Comparison of ENCODE assay signal across 11 cellular contexts in the genomic region with DNA sequence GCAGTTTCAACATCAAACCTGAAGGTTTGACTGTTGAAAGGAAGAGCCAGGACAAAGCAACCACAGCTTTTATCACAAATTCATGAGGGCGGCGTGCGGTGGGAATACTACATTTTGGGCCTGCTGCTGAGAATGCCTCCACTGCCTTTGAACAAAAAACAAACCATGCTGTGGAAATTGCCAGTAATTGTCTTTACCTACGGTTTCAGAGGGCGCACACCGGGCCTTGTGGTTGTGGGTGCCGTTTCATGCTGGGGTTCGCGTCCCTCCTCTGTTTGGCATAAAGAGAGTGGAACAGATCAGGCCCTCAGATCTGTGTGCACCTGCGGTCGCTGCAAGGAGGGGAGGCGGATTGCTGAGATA. TPM values are rescaled to one million over a fixed set of nuclear protein-coding genes. Genes with fewer than 3 reads are reported as not detected.
A peak's percentile ranks its signal among the peaks of the same experiment; 100 is the strongest.
DNase-seq lines count a peak whose midpoint lies in the region; ATAC-seq and TF ChIP-seq lines count a peak whose summit lies in the region.
"Had no signal": no experiment of that assay in that cellular context is flagged by ENCODE, and none has a peak within 500 bp of the region (broad histone marks: within the 10 kb centered on the region; RNA-seq: fewer than 3 reads in every experiment).

No MANE protein-coding gene starts in this region.

- no peaks in the 10 kb centered on the region for H3K27me3 ChIP-seq in CD4-positive, CD25-positive, alpha-beta regulatory T cell (ENCODE audit: control insufficient read depth, insufficient read depth, low read length)
- H3K27me3 ChIP-seq in lower lobe of right lung (ENCODE audit: low read depth): no peaks in the 10 kb centered on the region

- peak overlapping the region; percentile 70 for H3K27ac ChIP-seq in CD4-positive, CD25-positive, alpha-beta regulatory T cell (ENCODE audit: insufficient read depth, low read length, poor library complexity, severe bottlenecking)
- no peak overlapping the region for H3K27ac ChIP-seq in lower lobe of right lung
- H3K27ac ChIP-seq: epithelial cell of prostate had no signal

- H3K4me3 Mint-ChIP-seq in CD4-positive, CD25-positive, alpha-beta regulatory T cell: peak overlapping the region; percentile 34 to 81 (median 72)
- peak overlapping the region; percentile 59 for H3K4me3 Mint-ChIP-seq in activated naive CD4-positive, alpha-beta T cell treated with anti-CD3 and anti-CD28 coated beads for 36 hours

- H3K36me3 Mint-ChIP-seq in CD4-positive, CD25-positive, alpha-beta regulatory T cell: no peaks in the 10 kb centered on the region
- peaks cover 3% of the 10 kb centered on the region for H3K36me3 Mint-ChIP-seq in activated naive CD4-positive, alpha-beta T cell treated with anti-CD3 and anti-CD28 coated beads for 36 hours (ENCODE audit: low read depth)

- no peaks in the 10 kb centered on the region for H3K36me3 ChIP-seq in CD4-positive, CD25-positive, alpha-beta regulatory T cell (ENCODE audit: control insufficient read depth, insufficient read depth, low read length)
- H3K36me3 ChIP-seq in lower lobe of right lung: no peaks in the 10 kb centered on the region

- peak overlapping the region; percentile 94 to 97 (median 94) for H3K27ac Mint-ChIP-seq in CD4-positive, CD25-positive, alpha-beta regulatory T cell
- H3K27ac Mint-ChIP-seq in activated naive CD4-positive, alpha-beta T cell treated with anti-CD3 and anti-CD28 coated beads for 36 hours: peak overlapping the region; percentile 86

- H3K4me3 ChIP-seq in CD4-positive, CD25-positive, alpha-beta regulatory T cell (ENCODE audit: low read depth, low read length): no peak overlapping the region
- H3K4me3 ChIP-seq in lower lobe of right lung: no peak overlapping the region

- H3K4me1 Mint-ChIP-seq in CD4-positive, CD25-positive, alpha-beta regulatory T cell: peaks cover 9 to 87% (median 53%) of the 10 kb centered on the region in 4 donors
- H3K4me1 Mint-ChIP-seq in activated naive CD4-positive, alpha-beta T cell treated with anti-CD3 and anti-CD28 coated beads for 36 hours (ENCODE audit: low read depth): peaks cover 82% of the 10 kb centered on the region

- no peaks in the 10 kb centered on the region for H3K9me3 Mint-ChIP-seq in CD4-positive, CD25-positive, alpha-beta regulatory T cell
- no peaks in the 10 kb centered on the region for H3K9me3 Mint-ChIP-seq in activated naive CD4-positive, alpha-beta T cell treated with anti-CD3 and anti-CD28 coated beads for 36 hours

- peak; percentile 69 to 71 for ATAC-seq in CD4-positive, CD25-positive, alpha-beta regulatory T cell (ENCODE audit: low read depth in 2 of 2)
- ATAC-seq in HG02678 (IDR thresholded peaks at IDR 0.05; ENCODE audit: unreplicated experiment) (no peak), lower lobe of right lung (no peak)
- ATAC-seq: HCT116 had no signal

- peaks cover 59% of the 10 kb centered on the region for H3K4me1 ChIP-seq in CD4-positive, CD25-positive, alpha-beta regulatory T cell (ENCODE audit: control insufficient read depth, insufficient read depth, low read length, poor library complexity, severe bottlenecking)
- H3K4me1 ChIP-seq in lower lobe of right lung: no peaks in the 10 kb centered on the region

- H3K27me3 Mint-ChIP-seq in CD4-positive, CD25-positive, alpha-beta regulatory T cell: peaks cover 26% of the 10 kb centered on the region
- no peaks in the 10 kb centered on the region for H3K27me3 Mint-ChIP-seq in activated naive CD4-positive, alpha-beta T cell treated with anti-CD3 and anti-CD28 coated beads for 36 hours (ENCODE audit: low read depth)

- CTCF ChIA-PET in activated naive CD4-positive, alpha-beta T cell treated with anti-CD3 and anti-CD28 coated beads for 36 hours (lab: Charles Lee): interaction anchor here (0.9 to 8.5 kb wide), 5 partner anchors 9 to 48 kb away, joined by 3 to 61 read pairs (median 4); no protein-coding TSS in a partner anchor

- no peak for TF ChIP-seq CTCF in lower lobe of right lung (IDR thresholded peaks at IDR 0.05)

- no peaks in the 10 kb centered on the region for H3K9me3 ChIP-seq in CD4-positive, CD25-positive, alpha-beta regulatory T cell (ENCODE audit: control insufficient read depth in 2 of 2, low read length in 2 of 2)
- no peaks in the 10 kb centered on the region for H3K9me3 ChIP-seq in lower lobe of right lung

- intact Hi-C loops in activated naive CD4-positive, alpha-beta T cell treated with anti-CD3 and anti-CD28 coated beads for 36 hours (cut with micrococcal nuclease): loop anchor here (1.0 kb wide), 5 partner anchors 8 to 45 kb away; no protein-coding TSS in a partner anchor
- intact Hi-C loops in lower lobe of right lung (cut with DNase I): no loop called here

- DNase-seq in CD4-positive, CD25-positive, alpha-beta regulatory T cell: peak; percentile 54 to 75 (median 73)
- peak; percentile 46 to 82 for DNase-seq in activated CD4-positive, alpha-beta T cell treated with anti-CD3 and anti-CD28 coated beads, Interleukin-2, amount 50 U/mL, for 24 hours (ENCODE audit: low read depth in 1 of 2, low spot score in 1 of 2)
- DNase-seq in activated naive CD4-positive, alpha-beta T cell treated with anti-CD3 and anti-CD28 coated beads for 36 hours: peak; percentile 85
- DNase-seq in stimulated activated CD4-positive, alpha-beta T cell treated with anti-CD3 and anti-CD28 coated beads, Interleukin-2, amount 100 ng/mL, for 24 hours: peak; percentile 75 to 84
- DNase-seq in lower lobe of right lung (no peak), NCI-H1930 (lab: John Stamatoyannopoulos, UW) (no peak), DMS53 (lab: John Stamatoyannopoulos, UW) (no peak)
- DNase-seq: GF-D8 had no signal

RNA-seq across cellular contexts. Expression of a gene that starts 27.6 kb away (rescaled TPM):
- total RNA-seq in CD4-positive, CD25-positive, alpha-beta regulatory T cell: 234 TPM
- 100 to 1,000 TPM in 1 of 4 donors, 10 to 100 TPM in 3; 55.4 to 118 (median 79.9) TPM for polyA plus RNA-seq in CD4-positive, CD25-positive, alpha-beta regulatory T cell
- 10 to 100 TPM; 87.9 to 92.3 TPM for total RNA-seq in activated naive CD4-positive, alpha-beta T cell treated with anti-CD3 and anti-CD28 coated beads for 36 hours
- total RNA-seq in lower lobe of right lung: 5.7 TPM

Comparison
In these comparisons a context has a peak if more than half of its experiments do, and no peak if none do; other contexts are left out.
1. ATAC-seq: peak in CD4-positive, CD25-positive, alpha-beta regulatory T cell (2 of 2); none in HG02678 (single experiment) and lower lobe of right lung (0 of 2).
2. DNase-seq: peak in CD4-positive, CD25-positive, alpha-beta regulatory T cell (3 of 3), activated CD4-positive, alpha-beta T cell treated with anti-CD3 and anti-CD28 coated beads, Interleukin-2, amount 50 U/mL, for 24 hours (2 of 2), activated naive CD4-positive, alpha-beta T cell treated with anti-CD3 and anti-CD28 coated beads for 36 hours (single experiment) and stimulated activated CD4-positive, alpha-beta T cell treated with anti-CD3 and anti-CD28 coated beads, Interleukin-2, amount 100 ng/mL, for 24 hours (2 of 2); none in lower lobe of right lung (single experiment), NCI-H1930 (0 of 2) and DMS53 (single experiment).
3. RNA of a gene that starts 27.6 kb away (total RNA-seq): 234 TPM in CD4-positive, CD25-positive, alpha-beta regulatory T cell (single experiment) and 87.9 to 92.3 TPM in activated naive CD4-positive, alpha-beta T cell treated with anti-CD3 and anti-CD28 coated beads for 36 hours; 5.7 TPM in lower lobe of right lung (single experiment); every median in the first group is over 10 times any median in the second.